In the genomic region with DNA sequence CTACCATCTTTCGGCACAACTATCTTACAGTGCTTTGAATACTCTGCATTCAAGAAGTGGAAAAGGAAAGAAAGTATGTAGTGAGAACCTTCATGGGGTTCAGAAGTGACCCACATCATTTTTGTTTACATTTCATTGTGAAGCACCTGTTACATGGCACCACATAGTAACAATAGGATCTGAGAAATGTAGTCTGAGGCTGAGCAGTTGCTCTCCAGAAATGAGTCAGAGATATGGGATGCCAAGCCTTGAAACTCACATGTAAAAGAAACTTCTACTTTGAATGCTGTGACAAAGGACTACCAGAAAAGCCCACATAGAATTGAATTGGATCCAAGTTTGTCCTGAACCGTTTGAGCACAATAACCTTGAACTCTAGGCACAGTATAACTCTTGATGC, we compare ENCODE assay signal across 15 cellular contexts.
DNase-seq lines count a peak whose midpoint lies in the region; ATAC-seq and TF ChIP-seq lines count a peak whose summit lies in the region.
"Had no signal": no experiment of that assay in that cellular context is flagged by ENCODE, and none has a peak within 500 bp of the region (broad histone marks: within the 10 kb centered on the region; RNA-seq: fewer than 3 reads in every experiment).

No MANE protein-coding gene starts in this region.

- no peak overlapping the region for H3K27ac ChIP-seq in thyroid gland
- H3K27ac ChIP-seq: 22Rv1 had no signal

- H3K4me1 ChIP-seq in thyroid gland = no peaks in the 10 kb centered on the region

- peak; percentile 4 for DNase-seq in DMS53 (lab: John Stamatoyannopoulos, UW)
- DNase-seq in DMS53 treated with DMSO at 0.1 percent for 48 hours (lab: John Stamatoyannopoulos, UW; ENCODE audit: unreplicated experiment) = no peak
- DNase-seq in thyroid gland = no peak
- no peak for DNase-seq in mesenteric fat pad (ENCODE audit: low spot score)
- no peak for DNase-seq in NCI-H82 (lab: John Stamatoyannopoulos, UW)
- DNase-seq in AG08395 (ENCODE audit: low spot score) = no peak
- DNase-seq: activated naive CD8-positive, alpha-beta T cell treated with anti-CD3 and anti-CD28 coated beads, Interleukin-2, amount 10 ng/mL, durations not matched to agents 7 days and 5 days; COR-L47; IMR-90; nucleus accumbens; SHP77 treated with DMSO at 0.1 percent for 48 hours had no signal

- no peaks in the 10 kb centered on the region for H3K9me3 ChIP-seq in thyroid gland

- no peaks in the 10 kb centered on the region for H3K36me3 ChIP-seq in thyroid gland

- 80 to 81% methylated on average over 2 of the region's 2 CpGs for WGBS in thyroid gland, 2 donors

- no peak overlapping the region for H3K4me3 ChIP-seq in thyroid gland (replicated peaks in 1 of 3)
- H3K4me3 ChIP-seq: lung had no signal

- peak; percentile 88 for ATAC-seq in HG02588 (IDR thresholded peaks at IDR 0.05; ENCODE audit: unreplicated experiment)
- ATAC-seq in HG03196 (IDR thresholded peaks at IDR 0.05; ENCODE audit: unreplicated experiment) = peak; percentile 82

- intact Hi-C loops in thyroid gland (cut with DNase I) = no loop called here

- TF ChIP-seq POLR2A in thyroid gland (IDR thresholded peaks at IDR 0.05) = no peak

- no peak for TF ChIP-seq CTCF in thyroid gland (IDR thresholded peaks at IDR 0.05)

- no peaks in the 10 kb centered on the region for H3K27me3 ChIP-seq in thyroid gland
